Comparison of ENCODE assay signal across 31 cellular contexts in genomic region chr10:92732958-92733357, GRCh38. TPM values are rescaled to one million over a fixed set of nuclear protein-coding genes. Genes with fewer than 3 reads are reported as not detected.
"Had no signal": no experiment of that assay in that cellular context is flagged by ENCODE, and none has a peak within 500 bp of the region (broad histone marks: within the 10 kb centered on the region; RNA-seq: fewer than 3 reads in every experiment).

No MANE protein-coding gene starts in this region.

- H3K4me3 Mint-ChIP-seq: mesothelial cell of epicardium; naive B cell; natural killer cell; nephron progenitor cell; neural progenitor cell; stimulated activated memory B cell treated with anti-CD40 and anti-IgM and Interleukin-4, amounts not matched to agents 10 μg/mL and 1 μg/mL and 100 μg/mL, for 72 hours; stimulated activated naive CD8-positive, alpha-beta T cell treated with anti-CD3 and anti-CD28 coated beads, Interleukin-15, amount 100 ng/mL, for 72 hours; type B pancreatic cell had no signal

- H3K9me3 ChIP-seq: left lung, lower lobe of right lung, neutrophil, right atrium auricular region, right lobe of liver, tibial nerve, uterus had no signal

- H3K27me3 ChIP-seq: left lung, neural progenitor cell, neutrophil, right atrium auricular region, right lobe of liver, tibial nerve, uterus had no signal

- H3K9ac ChIP-seq: neural progenitor cell, parathyroid adenoma had no signal

- H3K4me1 Mint-ChIP-seq: neural progenitor cell; stimulated activated naive CD8-positive, alpha-beta T cell treated with anti-CD3 and anti-CD28 coated beads, Interleukin-15, amount 100 ng/mL, for 72 hours had no signal

- H3K9me3 Mint-ChIP-seq: mesothelial cell of epicardium; natural killer cell; nephron progenitor cell; neural progenitor cell; stimulated activated naive CD8-positive, alpha-beta T cell treated with anti-CD3 and anti-CD28 coated beads, Interleukin-15, amount 100 ng/mL, for 72 hours; type B pancreatic cell had no signal

- DNase-seq: islet precursor cell; kidney glomerular epithelial cell; left cardiac atrium; left lung; lower lobe of right lung; mammary epithelial cell; mesenchymal stem cell; naive B cell; natural killer cell; nephron progenitor cell; occipital lobe; right lobe of liver; stimulated activated CD4-positive, alpha-beta T cell treated with anti-CD3 and anti-CD28 coated beads, Interleukin-1b, Interleukin-23, amount 100 ng/mL, for 48 hours; stimulated activated CD4-positive, alpha-beta T cell treated with anti-CD3 and anti-CD28 coated beads, Interleukin-2, amount 100 ng/mL, for 48 hours; stimulated activated CD4-positive, alpha-beta T cell treated with anti-CD3 and anti-CD28 coated beads, Interleukin-4, amount 100 ng/mL, for 4 hours; stimulated activated CD8-positive, alpha-beta memory T cell treated with anti-CD3 and anti-CD28 coated beads, Interleukin-4, amount 100 ng/mL, for 48 hours; stimulated activated naive CD4-positive, alpha-beta T cell treated with Interleukin-2 at 50 U/mL for 16 hours; stimulated activated naive CD8-positive, alpha-beta T cell treated with anti-CD3 and anti-CD28 coated beads, Interleukin-15, amount 100 ng/mL, for 72 hours; substantia nigra; uterus had no signal

- H3K4me3 ChIP-seq: hepatocyte, left lung, lower lobe of right lung, neural progenitor cell, right atrium auricular region, right lobe of liver, smooth muscle cell, tibial nerve, uterus had no signal

- H3K4me1 ChIP-seq: left lung, lower lobe of right lung, neural progenitor cell, parathyroid adenoma, right atrium auricular region, right lobe of liver, tibial nerve, uterus had no signal

- H3K36me3 ChIP-seq: left lung, lower lobe of right lung, neural progenitor cell, neutrophil, right atrium auricular region, right lobe of liver, tibial nerve, uterus had no signal

- H3K27me3 Mint-ChIP-seq: naive B cell; stimulated activated memory B cell treated with anti-CD40 and anti-IgM and Interleukin-4, amounts not matched to agents 10 μg/mL and 1 μg/mL and 100 μg/mL, for 72 hours had no signal

- ATAC-seq: left cardiac atrium; left lung; lower lobe of right lung; natural killer cell; right lobe of liver; stimulated activated memory B cell treated with anti-CD40 and anti-IgM and Interleukin-4, amounts not matched to agents 10 μg/mL and 1 μg/mL and 100 μg/mL, for 72 hours; stimulated activated naive CD8-positive, alpha-beta T cell treated with anti-CD3 and anti-CD28 coated beads, Interleukin-15, amount 100 ng/mL, for 72 hours had no signal

- H3K4me2 ChIP-seq: hepatocyte, neural progenitor cell, smooth muscle cell had no signal

- H3K79me2 ChIP-seq: hepatocyte, parathyroid adenoma had no signal

- H3K27ac Mint-ChIP-seq: mesothelial cell of epicardium; naive B cell; natural killer cell; nephron progenitor cell; neural progenitor cell; progenitor cell of endocrine pancreas; stimulated activated memory B cell treated with anti-CD40 and anti-IgM and Interleukin-4, amounts not matched to agents 10 μg/mL and 1 μg/mL and 100 μg/mL, for 72 hours; stimulated activated naive CD8-positive, alpha-beta T cell treated with anti-CD3 and anti-CD28 coated beads, Interleukin-15, amount 100 ng/mL, for 72 hours; type B pancreatic cell had no signal

- H3K27ac ChIP-seq: hepatocyte, left lung, lower lobe of right lung, neural progenitor cell, neutrophil, parathyroid adenoma, right atrium auricular region, right lobe of liver, tibial nerve, uterus had no signal

- H2AFZ ChIP-seq: hepatocyte, neural progenitor cell, parathyroid adenoma had no signal

RNA-seq across cellular contexts. Expression of gene HHEX, which starts 43.2 kb away (rescaled TPM):
- total RNA-seq: smooth muscle cell had no signal
- polyA plus RNA-seq: smooth muscle cell had no signal
